ENCODE assay signal across 8 cellular contexts in the genomic region with DNA sequence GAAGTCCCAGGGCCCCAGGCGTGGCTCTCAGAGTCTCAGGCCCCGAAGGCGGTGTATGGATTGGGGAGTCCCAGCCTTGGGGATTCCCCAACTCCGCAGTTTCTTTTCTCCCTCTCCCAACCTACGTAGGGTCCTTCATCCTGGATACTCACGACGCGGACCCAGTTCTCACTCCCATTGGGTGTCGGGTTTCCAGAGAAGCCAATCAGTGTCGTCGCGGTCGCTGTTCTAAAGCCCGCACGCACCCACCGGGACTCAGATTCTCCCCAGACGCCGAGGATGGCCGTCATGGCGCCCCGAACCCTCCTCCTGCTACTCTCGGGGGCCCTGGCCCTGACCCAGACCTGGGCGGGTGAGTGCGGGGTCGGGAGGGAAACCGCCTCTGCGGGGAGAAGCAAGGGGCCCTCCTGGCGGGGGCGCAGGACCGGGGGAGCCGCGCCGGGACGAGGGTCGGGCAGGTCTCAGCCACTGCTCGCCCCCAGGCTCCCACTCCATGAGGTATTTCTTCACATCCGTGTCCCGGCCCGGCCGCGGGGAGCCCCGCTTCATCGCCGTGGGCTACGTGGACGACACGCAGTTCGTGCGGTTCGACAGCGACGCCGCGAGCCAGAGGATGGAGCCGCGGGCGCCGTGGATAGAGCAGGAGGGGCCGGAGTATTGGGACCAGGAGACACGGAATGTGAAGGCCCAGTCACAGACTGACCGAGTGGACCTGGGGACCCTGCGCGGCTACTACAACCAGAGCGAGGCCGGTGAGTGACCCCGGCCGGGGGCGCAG. TPM values are rescaled to one million over a fixed set of nuclear protein-coding genes. Genes with fewer than 3 reads are reported as not detected.
DNase-seq lines count a peak whose midpoint lies in the region; ATAC-seq and TF ChIP-seq lines count a peak whose summit lies in the region.

A gene (plus strand): TSS at position 258 of the 778 bp plus-strand sequence. CDS start 22 bp downstream, at position 280.

- peak; percentile 91 to 97 (median 95) for DNase-seq in CD4-positive, CD25-positive, alpha-beta regulatory T cell
- DNase-seq in NCI-H82 treated with DMSO at 0.1 percent for 48 hours (lab: John Stamatoyannopoulos, UW; ENCODE audit: unreplicated experiment) (peak; percentile 85), ecto neural progenitor cell (ENCODE audit: low spot score) (peak; percentile 89), lower leg skin (ENCODE audit: low spot score in 2 of 2) (peak; percentile 94 to 99)
- DNase-seq in activated CD8-positive, alpha-beta T cell treated with anti-CD3 and anti-CD28 coated beads for 36 hours = peak; percentile 97
- DNase-seq in stimulated activated CD4-positive, alpha-beta T cell treated with anti-CD3 and anti-CD28 coated beads, Interleukin-4, amount 100 ng/mL, for 4 hours = peak; percentile 86 to 94

- H3K27me3 ChIP-seq in CD4-positive, CD25-positive, alpha-beta regulatory T cell (ENCODE audit: control insufficient read depth, insufficient read depth, low read length) = no peaks in the 10 kb centered on the region

- peaks cover 52% of the 10 kb centered on the region for H3K36me3 Mint-ChIP-seq in CD4-positive, CD25-positive, alpha-beta regulatory T cell
- H3K36me3 Mint-ChIP-seq in activated CD8-positive, alpha-beta T cell treated with anti-CD3 and anti-CD28 coated beads for 36 hours (ENCODE audit: low read depth) = peaks cover 48% of the 10 kb centered on the region

- POLR2A ChIA-PET in activated CD8-positive, alpha-beta T cell treated with anti-CD3 and anti-CD28 coated beads for 36 hours (lab: Charles Lee) = interaction anchor here (1.0 kb wide), 3 partner anchors 14 to 124 kb away, joined by 3 to 4 read pairs (median 4); no protein-coding TSS in a partner anchor

- no peaks in the 10 kb centered on the region for H3K9me3 ChIP-seq in CD4-positive, CD25-positive, alpha-beta regulatory T cell (ENCODE audit: control insufficient read depth in 2 of 2, low read length in 2 of 2)

- CTCF ChIA-PET in activated CD8-positive, alpha-beta T cell treated with anti-CD3 and anti-CD28 coated beads for 36 hours (lab: Charles Lee) = no interaction called here

- ATAC-seq in CD4-positive, CD25-positive, alpha-beta regulatory T cell (ENCODE audit: low read depth in 2 of 2) = peak; percentile 92
- ATAC-seq in GM19452 (IDR thresholded peaks at IDR 0.05; ENCODE audit: unreplicated experiment) = peak; percentile 85
- ATAC-seq in HG03575 (IDR thresholded peaks at IDR 0.05; ENCODE audit: extremely low read depth, insufficient number of reproducible peaks, low FRiP score, unreplicated experiment) = peak; percentile 38
- ATAC-seq in activated CD8-positive, alpha-beta T cell treated with anti-CD3 and anti-CD28 coated beads for 36 hours = peak; percentile 90

- H3K4me3 ChIP-seq in CD4-positive, CD25-positive, alpha-beta regulatory T cell (ENCODE audit: low read depth, low read length) = peak within 1 kb of the TSS; percentile 96
- peak within 1 kb of the TSS; percentile 48 for H3K4me3 ChIP-seq in lower leg skin (ENCODE audit: low read depth, poor library complexity, severe bottlenecking)

- peaks cover 43% of the 10 kb centered on the region for H3K4me1 ChIP-seq in CD4-positive, CD25-positive, alpha-beta regulatory T cell (ENCODE audit: control insufficient read depth, insufficient read depth, low read length, poor library complexity, severe bottlenecking)

- peaks cover 0 to 3% (median 0%) of the 10 kb centered on the region in 7 donors for H3K9me3 Mint-ChIP-seq in CD4-positive, CD25-positive, alpha-beta regulatory T cell
- H3K9me3 Mint-ChIP-seq in activated CD8-positive, alpha-beta T cell treated with anti-CD3 and anti-CD28 coated beads for 36 hours = no peaks in the 10 kb centered on the region

- H3K36me3 ChIP-seq in CD4-positive, CD25-positive, alpha-beta regulatory T cell (ENCODE audit: control insufficient read depth, insufficient read depth, low read length) = peaks cover 38% of the 10 kb centered on the region

- TF ChIP-seq POLR2A in lower leg skin (IDR thresholded peaks at IDR 0.05) = peak in 1 of 2 donors; percentile 79

- H3K27ac ChIP-seq in CD4-positive, CD25-positive, alpha-beta regulatory T cell (ENCODE audit: insufficient read depth, low read length, poor library complexity, severe bottlenecking) = peak within 1 kb of the TSS; percentile 99

- peaks cover 16% of the 10 kb centered on the region for H3K27me3 Mint-ChIP-seq in CD4-positive, CD25-positive, alpha-beta regulatory T cell
- H3K27me3 Mint-ChIP-seq in activated CD8-positive, alpha-beta T cell treated with anti-CD3 and anti-CD28 coated beads for 36 hours = no peaks in the 10 kb centered on the region

- TF ChIP-seq CTCF in activated CD8-positive, alpha-beta T cell treated with anti-CD3 and anti-CD28 coated beads for 36 hours (IDR thresholded peaks at IDR 0.05) = no peak
- TF ChIP-seq CTCF in lower leg skin (IDR thresholded peaks at IDR 0.05) = no peak

- WGBS in lower leg skin, 2 donors = 0% methylated on average over 17 to 37 of the region's 68 CpGs

- peak within 1 kb of the TSS; percentile 100 for H3K27ac Mint-ChIP-seq in CD4-positive, CD25-positive, alpha-beta regulatory T cell
- H3K27ac Mint-ChIP-seq in activated CD8-positive, alpha-beta T cell treated with anti-CD3 and anti-CD28 coated beads for 36 hours = peak within 1 kb of the TSS; percentile 100

- intact Hi-C loops in activated CD8-positive, alpha-beta T cell treated with anti-CD3 and anti-CD28 coated beads for 36 hours (cut with micrococcal nuclease) = no loop called here
- intact Hi-C loops in lower leg skin (cut with DNase I; ENCODE audit: low total_unique reads) = no loop called here

- H3K4me1 Mint-ChIP-seq in CD4-positive, CD25-positive, alpha-beta regulatory T cell = peaks cover 19 to 55% (median 42%) of the 10 kb centered on the region in 4 donors
- peaks cover 45% of the 10 kb centered on the region for H3K4me1 Mint-ChIP-seq in activated CD8-positive, alpha-beta T cell treated with anti-CD3 and anti-CD28 coated beads for 36 hours (ENCODE audit: low read depth)

- peak within 1 kb of the TSS; percentile 95 to 99 (median 98) for H3K4me3 Mint-ChIP-seq in CD4-positive, CD25-positive, alpha-beta regulatory T cell
- H3K4me3 Mint-ChIP-seq in activated CD8-positive, alpha-beta T cell treated with anti-CD3 and anti-CD28 coated beads for 36 hours = peak within 1 kb of the TSS; percentile 96

RNA-seq across cellular contexts. Expression of the gene that starts here (rescaled TPM):
- 2,388 TPM for total RNA-seq in CD4-positive, CD25-positive, alpha-beta regulatory T cell
- 1,000 to 10,000 TPM; 3,137 to 5,572 (median 4,009) TPM for polyA plus RNA-seq in CD4-positive, CD25-positive, alpha-beta regulatory T cell
- total RNA-seq in activated CD8-positive, alpha-beta T cell treated with anti-CD3 and anti-CD28 coated beads for 36 hours = 1,000 to 10,000 TPM; 1,275 to 1,335 TPM
- 1,000 to 10,000 TPM in 1 of 4 donors, 100 to 1,000 TPM in 3; 530 to 1,047 (median 828) TPM for total RNA-seq in lower leg skin

Comparison
In these comparisons a context has a peak if more than half of its experiments do, and no peak if none do; other contexts are left out.
1. Peak in every context shown above with its lines: DNase-seq, ATAC-seq, H3K4me3 ChIP-seq and H3K27ac ChIP-seq.
2. ATAC-seq: peak in every context shown above with its lines; median percentile 92 in CD4-positive, CD25-positive, alpha-beta regulatory T cell; 90 in activated CD8-positive, alpha-beta T cell treated with anti-CD3 and anti-CD28 coated beads for 36 hours; 85 in GM19452; 38 in HG03575.